9 cellular contexts compared by ENCODE assay signal in the genomic region with DNA sequence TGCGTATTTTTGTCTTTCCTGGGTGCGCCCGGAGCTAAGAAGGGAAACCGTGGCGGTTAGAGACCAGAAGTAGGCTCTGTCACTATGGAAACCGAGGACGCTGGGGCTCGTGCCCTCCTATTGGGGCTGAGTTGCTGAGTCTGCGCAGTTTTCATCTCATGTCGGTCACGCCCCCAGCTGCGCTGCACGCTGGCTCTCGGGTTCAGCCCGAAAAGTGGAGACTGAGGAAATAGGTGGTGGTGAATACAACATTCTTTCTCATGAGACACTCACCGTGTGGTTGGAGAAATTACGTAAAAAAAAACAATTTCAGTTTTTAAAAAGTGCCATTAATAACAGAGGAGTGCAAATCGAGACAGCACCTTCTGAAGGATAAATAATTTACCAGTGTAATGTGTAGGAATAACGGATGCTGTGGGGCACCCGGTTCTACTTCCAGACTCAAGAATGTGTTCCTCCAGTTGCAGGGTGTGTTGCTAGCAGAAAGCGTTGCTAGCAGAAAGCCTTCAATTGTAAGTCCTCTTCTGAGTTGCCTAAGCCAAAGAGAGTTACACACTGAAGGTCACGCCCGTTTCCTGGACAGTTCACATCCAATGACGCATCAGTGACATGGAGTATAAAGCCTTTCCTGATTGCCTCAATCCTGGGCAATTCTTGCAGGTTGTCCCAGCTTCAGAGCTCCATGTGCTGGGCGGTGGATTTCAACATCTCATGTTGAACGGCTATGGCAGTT. TPM values are rescaled to one million over a fixed set of nuclear protein-coding genes. Genes with fewer than 3 reads are reported as not detected.
DNase-seq lines count a peak whose midpoint lies in the region; ATAC-seq, FAIRE-seq and TF ChIP-seq lines count a peak whose summit lies in the region.
"Had no signal": no experiment of that assay in that cellular context is flagged by ENCODE, and none has a peak within 500 bp of the region (broad histone marks: within the 10 kb centered on the region; RNA-seq: fewer than 3 reads in every experiment).

No MANE protein-coding gene starts in this region.

- intact Hi-C loops in endothelial cell of umbilical vein (cut with micrococcal nuclease): no loop called here

- peaks cover 8% of the 10 kb centered on the region for H3K4me1 ChIP-seq in endothelial cell of umbilical vein (ENCODE audit: control insufficient read depth, extremely low read depth, insufficient read depth, low read length)

- H3K9me3 ChIP-seq in endothelial cell of umbilical vein (replicated peaks; ENCODE audit: control insufficient read depth, insufficient read depth, low read length): no peaks in the 10 kb centered on the region

- no TSS peak for BruUV-seq in endothelial cell of umbilical vein (replicated peaks; lab: Mats Ljungman, UMichigan)

- no peaks in the 10 kb centered on the region for H3K9me1 ChIP-seq in endothelial cell of umbilical vein (replicated peaks; ENCODE audit: control insufficient read depth, extremely low read depth, insufficient read depth, low read length)

- H3K79me2 ChIP-seq in endothelial cell of umbilical vein (ENCODE audit: control insufficient read depth, insufficient read depth, low read length): no peaks in the 10 kb centered on the region

- FAIRE-seq in endothelial cell of umbilical vein (lab: Jason Lieb, UNC): peak; percentile 65
- FAIRE-seq: colon had no signal

- no peak for TF ChIP-seq CTCF in endothelial cell of umbilical vein (IDR thresholded peaks at IDR 0.05; ENCODE audit: extremely low read depth in 1 of 2, insufficient read depth in 1 of 2, low read depth in 1 of 2, low read length in 2 of 2)

- H3K27me3 ChIP-seq in endothelial cell of umbilical vein (ENCODE audit: control insufficient read depth in 2 of 2, insufficient read depth in 2 of 2, low read length in 2 of 2): peaks cover 6 to 17% of the 10 kb centered on the region in 2 experiments

- DNase-seq in COLO668 (lab: John Stamatoyannopoulos, UW; ENCODE audit: unreplicated experiment) (peak; percentile 87), HUDEP-2 (lab: John Stamatoyannopoulos, UW; ENCODE audit: unreplicated experiment in 76 of 76) (peak in 71 of 76 experiments; percentile 8 to 89 (median 67)), NOMO-1 treated with DMSO at 0.1 percent for 48 hours (lab: John Stamatoyannopoulos, UW; ENCODE audit: unreplicated experiment) (peak; percentile 98), endothelial cell of umbilical vein (ENCODE audit: low read depth, low spot score) (peak; percentile 82), middle frontal gyrus (ENCODE audit: extremely low spot score, low spot score) (peak; percentile 89)
- DNase-seq in activated CD8-positive, alpha-beta memory T cell treated with anti-CD3 and anti-CD28 coated beads, Interleukin-2, amount 50 U/mL, for 24 hours (ENCODE audit: extremely low read depth): peak; percentile 77
- peak; percentile 64 to 88 for DNase-seq in stimulated activated CD8-positive, alpha-beta memory T cell treated with anti-CD3 and anti-CD28 coated beads, Interleukin-15, amount 100 ng/mL, for 4 hours (ENCODE audit: low read depth in 2 of 2)

- no peaks in the 10 kb centered on the region for H3K36me3 ChIP-seq in endothelial cell of umbilical vein (ENCODE audit: control insufficient read depth in 2 of 2, extremely low read depth in 1 of 2, insufficient read depth in 2 of 2, low read length in 2 of 2)

- TF ChIP-seq POLR2A in endothelial cell of umbilical vein (IDR thresholded peaks at IDR 0.05; ENCODE audit: low read depth, low read length): no peak

- CTCF ChIA-PET in endothelial cell of umbilical vein (lab: Charles Lee): interaction anchor here (1.0 to 1.3 kb wide), 4 partner anchors 10 to 121 kb away, joined by 3 to 4 read pairs (median 4); a partner anchor contains a TSS

- POLR2A ChIA-PET in endothelial cell of umbilical vein (lab: Charles Lee): no interaction called here

- H3K9ac ChIP-seq in endothelial cell of umbilical vein (replicated peaks; ENCODE audit: extremely low read depth, insufficient read depth, low read length): no peak overlapping the region

- H3K4me2 ChIP-seq in endothelial cell of umbilical vein (ENCODE audit: insufficient read depth, low read length): peak overlapping the region; percentile 62

- peak overlapping the region; percentile 77 for H2AFZ ChIP-seq in endothelial cell of umbilical vein (ENCODE audit: low read depth, low read length)

- peak; percentile 81 for ATAC-seq in GM21390 (IDR thresholded peaks at IDR 0.05; ENCODE audit: unreplicated experiment)

- H3K27ac ChIP-seq in endothelial cell of umbilical vein (ENCODE audit: insufficient read depth, low read depth, low read length): no peak overlapping the region

- dilution Hi-C loops in endothelial cell of umbilical vein (cut with MboI; ENCODE audit: extremely low pct_ligation_motif_present, low sequenced_read_pairs): no loop called here

- H3K4me3 ChIP-seq in endothelial cell of umbilical vein (replicated peaks in 1 of 3; ENCODE audit: insufficient read depth in 1 of 3, low read depth in 1 of 3, low read length in 3 of 3): peak overlapping the region in 2 of 3 experiments; percentile 36 to 52

- no peaks in the 10 kb centered on the region for H4K20me1 ChIP-seq in endothelial cell of umbilical vein (replicated peaks; ENCODE audit: control insufficient read depth, extremely low read depth, insufficient read depth, low read length)

TF ChIP-seq in endothelial cell of umbilical vein, 7 proteins besides CTCF, POLR2A, EP300 and RAD21:
- peak; percentile 4 for TF ChIP-seq JUN (IDR thresholded peaks at IDR 0.05; ENCODE audit: borderline replicate concordance, insufficient read depth, insufficient read length, low read depth)
- TF ChIP-seq GATA2 (IDR thresholded peaks at IDR 0.05; ENCODE audit: insufficient read depth, insufficient read length, low read depth, low read length): no peak
- TF ChIP-seq MYC (IDR thresholded peaks at IDR 0.05; ENCODE audit: low read depth, low read length): no peak

RNA-seq across cellular contexts. Expression of a gene that starts 20.4 kb away (rescaled TPM):
- total RNA-seq in endothelial cell of umbilical vein: 64.4 and 66.9 TPM in 2 replicates
- polyA plus RNA-seq in endothelial cell of umbilical vein: 128 and 153 TPM in 2 replicates
- 53.5 and 68.2 TPM in 2 replicates for polyA plus RNA-seq in endothelial cell of umbilical vein (2011; cell fraction: cytosol; rRNA removed)
- 285 and 301 TPM in 2 replicates for polyA plus RNA-seq in endothelial cell of umbilical vein (2011; cell fraction: nucleus; rRNA removed)
- polyA plus RNA-seq in endothelial cell of umbilical vein (2012): 36.6 and 36.7 TPM in 2 replicates
- polyA minus RNA-seq in endothelial cell of umbilical vein: 37.7 and 39.4 TPM in 2 replicates
- 25.9 TPM for polyA minus RNA-seq in endothelial cell of umbilical vein (2011; cell fraction: cytosol; rRNA and poly(A)+ RNA removed)
- 26.5 and 44.5 TPM in 2 replicates for polyA minus RNA-seq in endothelial cell of umbilical vein (2011; cell fraction: nucleus; rRNA and poly(A)+ RNA removed)

RNA-seq across cellular contexts. Expression of a gene that starts 26.6 kb away (rescaled TPM):
- total RNA-seq in endothelial cell of umbilical vein: 77.5 and 78.6 TPM in 2 replicates
- polyA plus RNA-seq in endothelial cell of umbilical vein: 57.2 and 61.1 TPM in 2 replicates
- 48.9 and 56.1 TPM in 2 replicates for polyA plus RNA-seq in endothelial cell of umbilical vein (2011; cell fraction: cytosol; rRNA removed)
- polyA plus RNA-seq in endothelial cell of umbilical vein (2011; cell fraction: nucleus; rRNA removed): 239 and 274 TPM in 2 replicates
- polyA plus RNA-seq in endothelial cell of umbilical vein (2012): 35.7 and 41.3 TPM in 2 replicates
- polyA minus RNA-seq in endothelial cell of umbilical vein: 51.8 and 55.2 TPM in 2 replicates
- 30.0 TPM for polyA minus RNA-seq in endothelial cell of umbilical vein (2011; cell fraction: cytosol; rRNA and poly(A)+ RNA removed)
- 53.7 and 69.7 TPM in 2 replicates for polyA minus RNA-seq in endothelial cell of umbilical vein (2011; cell fraction: nucleus; rRNA and poly(A)+ RNA removed)

RNA-seq across cellular contexts. Expression of a gene that starts 41.6 kb away (rescaled TPM):
- total RNA-seq in endothelial cell of umbilical vein: 0.16 and 0.18 TPM in 2 replicates
- 0.10 and 0.12 TPM in 2 replicates for polyA plus RNA-seq in endothelial cell of umbilical vein
- polyA plus RNA-seq in endothelial cell of umbilical vein (2011; cell fraction: cytosol; rRNA removed): 0.06 and 0.10 TPM in 2 replicates
- 0.14 and 0.17 TPM in 2 replicates for polyA plus RNA-seq in endothelial cell of umbilical vein (2011; cell fraction: nucleus; rRNA removed)
- 0.18 TPM in 1 of 2 replicates, not detected in the other for polyA plus RNA-seq in endothelial cell of umbilical vein (2012)
- polyA minus RNA-seq in endothelial cell of umbilical vein: not detected in 2 replicates
- polyA minus RNA-seq in endothelial cell of umbilical vein (2011; cell fraction: cytosol; rRNA and poly(A)+ RNA removed): 0.72 TPM
- polyA minus RNA-seq in endothelial cell of umbilical vein (2011; cell fraction: nucleus; rRNA and poly(A)+ RNA removed): not detected in 2 replicates
